8 cellular contexts compared by ENCODE assay signal in genomic region chr4:143186634-143187033, GRCh38. TPM values are rescaled to one million over a fixed set of nuclear protein-coding genes. Genes with fewer than 3 reads are reported as not detected.
A peak's percentile ranks its signal among the peaks of the same experiment; 100 is the strongest.
DNase-seq lines count a peak whose midpoint lies in the region; ATAC-seq and TF ChIP-seq lines count a peak whose summit lies in the region.

No MANE protein-coding gene starts in this region.

- H3K4me3 ChIP-seq in GM23248 (peak overlapping the region; percentile 87), foreskin fibroblast (ENCODE audit: low read depth in 1 of 2, low read length in 2 of 2) (peak overlapping the region; percentile 95 to 96), gastrocnemius medialis (peak overlapping the region; percentile 73 to 94 (median 91))

- H3K36me3 Mint-ChIP-seq in T-helper 1 cell treated with Interleukin-12 subunit alpha and Interleukin-12 subunit beta and Interleukin-4 antibody, amounts not matched to agents 30 μg/mL and 1 μg/mL, for 36 hours (ENCODE audit: low read depth) = peaks cover 44% of the 10 kb centered on the region

- intact Hi-C loops in gastrocnemius medialis (cut with DNase I; ENCODE audit: low total_unique reads) = loop anchor here (10.0 kb wide), 1 partner anchor 1988 kb away; no protein-coding TSS in a partner anchor

- no peaks in the 10 kb centered on the region for H3K27me3 ChIP-seq in GM23248 (replicated peaks; ENCODE audit: insufficient read depth)
- H3K27me3 ChIP-seq in gastrocnemius medialis = no peaks in the 10 kb centered on the region

- peak; percentile 42 for DNase-seq in GM23248
- peak in 1 of 2 donors; percentile 13 for DNase-seq in foreskin fibroblast
- no peak for DNase-seq in gastrocnemius medialis
- DNase-seq in COLO829 (ENCODE audit: low spot score) = no peak
- no peak for DNase-seq in DMS114 treated with DMSO at 0.1 percent for 48 hours (lab: John Stamatoyannopoulos, UW; ENCODE audit: unreplicated experiment)
- no peak for DNase-seq in stimulated activated CD4-positive, alpha-beta T cell treated with anti-CD3 and anti-CD28 coated beads, Interleukin-1b, Interleukin-23, amount 100 ng/mL, for 48 hours
- no peak for DNase-seq in activated CD4-positive, alpha-beta T cell treated with anti-CD3 and anti-CD28 coated beads, Interleukin-2, amount 50 U/mL, for 1 hour

- no peaks in the 10 kb centered on the region for H3K27me3 Mint-ChIP-seq in T-helper 1 cell treated with Interleukin-12 subunit alpha and Interleukin-12 subunit beta and Interleukin-4 antibody, amounts not matched to agents 30 μg/mL and 1 μg/mL, for 36 hours (ENCODE audit: low read depth)

- peaks cover 20% of the 10 kb centered on the region for H3K36me3 ChIP-seq in GM23248 (ENCODE audit: low read depth)
- H3K36me3 ChIP-seq in gastrocnemius medialis = peaks cover 0 to 14% of the 10 kb centered on the region in 2 donors

- H3K9me3 Mint-ChIP-seq in T-helper 1 cell treated with Interleukin-12 subunit alpha and Interleukin-12 subunit beta and Interleukin-4 antibody, amounts not matched to agents 30 μg/mL and 1 μg/mL, for 36 hours = no peaks in the 10 kb centered on the region

- H3K4me1 Mint-ChIP-seq in T-helper 1 cell treated with Interleukin-12 subunit alpha and Interleukin-12 subunit beta and Interleukin-4 antibody, amounts not matched to agents 30 μg/mL and 1 μg/mL, for 36 hours (ENCODE audit: low read depth) = peaks cover 61% of the 10 kb centered on the region

- H3K4me1 ChIP-seq in GM23248 (ENCODE audit: insufficient read depth) (peaks cover 46% of the 10 kb centered on the region), gastrocnemius medialis (peaks cover 51 to 58% of the 10 kb centered on the region in 2 donors)

- peak overlapping the region; percentile 26 for H2AFZ ChIP-seq in GM23248

- no peaks in the 10 kb centered on the region for H3K9me2 ChIP-seq in GM23248 (ENCODE audit: insufficient read depth)

- peaks cover 24% of the 10 kb centered on the region for H3F3A ChIP-seq in GM23248 (ENCODE audit: insufficient read depth)

- H3K27ac ChIP-seq in GM23248 (peak overlapping the region; percentile 96), gastrocnemius medialis (peak overlapping the region; percentile 95 to 98 (median 96))

- 1 to 2% methylated on average over 6 of the region's 6 CpGs for WGBS in GM23248 (ENCODE audit: low coverage in 1 of 2, low lambda C conversion rate in 2 of 2, missing lambda C conversion rate in 2 of 2), 2 experiments

- H3K4me2 ChIP-seq in GM23248 (ENCODE audit: unreplicated experiment) = peak overlapping the region; percentile 96

- TF ChIP-seq POLR2A in gastrocnemius medialis (IDR thresholded peaks at IDR 0.05) = no peak

- H3K79me2 ChIP-seq in GM23248 (ENCODE audit: insufficient read depth) = peaks cover 81% of the 10 kb centered on the region

- H3K27ac Mint-ChIP-seq in T-helper 1 cell treated with Interleukin-12 subunit alpha and Interleukin-12 subunit beta and Interleukin-4 antibody, amounts not matched to agents 30 μg/mL and 1 μg/mL, for 36 hours = peak overlapping the region; percentile 95

- peak overlapping the region; percentile 97 for H3K9ac ChIP-seq in GM23248

- TF ChIP-seq CTCF in foreskin fibroblast (IDR thresholded peaks at IDR 0.05; ENCODE audit: low read depth, low read length) = no peak
- no peak for TF ChIP-seq CTCF in gastrocnemius medialis (IDR thresholded peaks at IDR 0.05 in 4 of 5, conservative IDR thresholded peaks at IDR 0.05 in 1 of 5)

- peak in 1 of 2 donors; percentile 8 for ATAC-seq in gastrocnemius medialis

- in situ Hi-C loops in GM23248 (cut with MboI) = no loop called here
- in situ Hi-C loops in gastrocnemius medialis (cut with MboI; ENCODE audit: low sequenced_read_pairs in 4 of 4) = no loop called here

- peak overlapping the region; percentile 96 for H3K4me3 Mint-ChIP-seq in T-helper 1 cell treated with Interleukin-12 subunit alpha and Interleukin-12 subunit beta and Interleukin-4 antibody, amounts not matched to agents 30 μg/mL and 1 μg/mL, for 36 hours

- H4K20me1 ChIP-seq in GM23248 (ENCODE audit: insufficient read depth) = no peaks in the 10 kb centered on the region; the same call in 1 of the 2 replicates

- H3K9me3 ChIP-seq in GM23248 (ENCODE audit: low read depth) (no peaks in the 10 kb centered on the region), gastrocnemius medialis (no peaks in the 10 kb centered on the region)

RNA-seq across cellular contexts. Expression of gene USP38, which starts 1.9 kb away (rescaled TPM):
- 19.3 and 20.1 TPM in 2 replicates for total RNA-seq in GM23248 (2014; rRNA removed; shearing (Covaris generic))
- polyA plus RNA-seq in GM23248 (2016; fragmentation: Nextera tagmentation; extraction: Ambion mirVana) = 9.6 TPM in 2 replicates
- total RNA-seq in gastrocnemius medialis = 100 to 1,000 TPM in 2 of 4 donors, 10 to 100 TPM in 2; 63.6 to 142 (median 102) TPM
